19 cellular contexts compared by ENCODE assay signal in the genomic region with DNA sequence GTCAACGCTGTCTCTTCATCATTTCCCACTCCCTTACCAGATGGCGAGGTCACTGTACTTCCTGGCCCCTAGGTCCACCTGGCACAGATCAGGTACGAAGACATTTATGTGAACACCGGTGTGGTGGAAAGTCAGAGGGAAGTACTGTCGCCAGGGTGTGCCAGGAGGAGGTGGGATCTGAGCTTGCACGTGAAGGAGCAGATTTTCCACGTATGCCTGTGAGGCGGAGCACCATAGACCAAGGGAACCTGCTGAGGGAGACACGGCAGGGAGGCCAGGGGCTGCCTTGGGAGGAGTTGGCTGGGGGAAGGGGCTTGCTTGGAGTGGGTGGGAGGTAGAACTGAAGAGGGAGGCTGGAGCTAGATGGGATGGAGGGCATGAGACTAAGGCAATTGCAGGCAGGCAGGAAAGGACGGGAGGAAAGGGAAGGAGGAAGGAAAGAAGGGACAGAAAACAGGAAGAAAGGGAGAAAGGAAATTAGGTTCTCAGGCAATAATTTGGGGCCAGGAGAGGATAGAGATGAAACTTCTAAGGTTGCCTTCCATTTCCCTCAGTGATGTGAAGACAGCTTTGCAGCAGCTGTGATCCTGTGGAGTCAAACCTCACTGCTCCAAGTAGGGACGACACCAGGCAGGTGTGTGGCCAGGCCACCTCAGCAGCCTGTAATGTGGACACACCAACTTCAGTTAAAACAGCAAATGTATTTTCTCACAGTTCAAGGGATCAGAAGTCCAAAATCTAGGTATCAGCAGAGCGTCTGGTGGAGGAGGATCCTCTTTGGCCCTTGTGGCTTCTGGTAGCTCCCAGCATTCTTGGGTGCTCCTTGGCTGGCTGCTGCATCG. TPM values are rescaled to one million over a fixed set of nuclear protein-coding genes. Genes with fewer than 3 reads are reported as not detected.
DNase-seq lines count a peak whose midpoint lies in the region; ATAC-seq and TF ChIP-seq lines count a peak whose summit lies in the region.
"Had no signal": no experiment of that assay in that cellular context is flagged by ENCODE, and none has a peak within 500 bp of the region (broad histone marks: within the 10 kb centered on the region; RNA-seq: fewer than 3 reads in every experiment).

No MANE protein-coding gene starts in this region.

- H3K9me3 Mint-ChIP-seq in T-helper 2 cell treated with Interferon-gamma antibody and Interleukin-4, amounts not matched to agents 5 μg/mL and 100 μg/mL, for 36 hours = no peaks in the 10 kb centered on the region
- H3K9me3 Mint-ChIP-seq in activated naive CD8-positive, alpha-beta T cell treated with anti-CD3 and anti-CD28 coated beads for 36 hours = no peaks in the 10 kb centered on the region
- no peaks in the 10 kb centered on the region for H3K9me3 Mint-ChIP-seq in nephron progenitor cell
- H3K9me3 Mint-ChIP-seq: H9, WTC11 had no signal

- no peaks in the 10 kb centered on the region for H3K27me3 Mint-ChIP-seq in T-helper 2 cell treated with Interferon-gamma antibody and Interleukin-4, amounts not matched to agents 5 μg/mL and 100 μg/mL, for 36 hours (ENCODE audit: low read depth)
- H3K27me3 Mint-ChIP-seq in activated naive CD8-positive, alpha-beta T cell treated with anti-CD3 and anti-CD28 coated beads for 36 hours = no peaks in the 10 kb centered on the region
- no peaks in the 10 kb centered on the region for H3K27me3 Mint-ChIP-seq in nephron progenitor cell (ENCODE audit: low read depth, poor library complexity)

- H3K4me1 Mint-ChIP-seq in T-helper 2 cell treated with Interferon-gamma antibody and Interleukin-4, amounts not matched to agents 5 μg/mL and 100 μg/mL, for 36 hours (ENCODE audit: low read depth) = peaks cover 48% of the 10 kb centered on the region
- H3K4me1 Mint-ChIP-seq in activated naive CD8-positive, alpha-beta T cell treated with anti-CD3 and anti-CD28 coated beads for 36 hours = peaks cover 37% of the 10 kb centered on the region
- peaks cover 31% of the 10 kb centered on the region for H3K4me1 Mint-ChIP-seq in nephron progenitor cell

- DNase-seq in T-helper 2 cell treated with Interferon-gamma antibody and Interleukin-4, amounts not matched to agents 5 μg/mL and 100 μg/mL, for 36 hours (ENCODE audit: low spot score) = no peak
- DNase-seq in T-helper 2 cell (no peak), nephron progenitor cell (no peak), substantia nigra (lab: John Stamatoyannopoulos, UW) (no peak), OCI-M2 (lab: John Stamatoyannopoulos, UW; ENCODE audit: unreplicated experiment) (no peak)
- DNase-seq in activated naive CD8-positive, alpha-beta T cell treated with anti-CD3 and anti-CD28 coated beads for 36 hours = no peak
- DNase-seq: activated T-cell treated with anti-CD3 and anti-CD28 coated beads for 4 hours, erythroblast, H9, mammary epithelial cell, NCI-H187 treated with DMSO at 0.1 percent for 48 hours, NCI-H524, upper lobe of right lung had no signal

- H3K36me3 Mint-ChIP-seq in T-helper 2 cell treated with Interferon-gamma antibody and Interleukin-4, amounts not matched to agents 5 μg/mL and 100 μg/mL, for 36 hours (ENCODE audit: low read depth) = peaks cover 50% of the 10 kb centered on the region
- H3K36me3 Mint-ChIP-seq in activated naive CD8-positive, alpha-beta T cell treated with anti-CD3 and anti-CD28 coated beads for 36 hours = peaks cover 31% of the 10 kb centered on the region
- H3K36me3 Mint-ChIP-seq in nephron progenitor cell (ENCODE audit: low read depth) = peaks cover 20% of the 10 kb centered on the region

- H3K36me3 ChIP-seq in KOPT-K1 (ENCODE audit: insufficient read depth, low read length) = peaks cover 32% of the 10 kb centered on the region

- TF ChIP-seq CTCF in nephron progenitor cell (IDR thresholded peaks at IDR 0.05) = no peak

- no peak for ATAC-seq in HG03439 (IDR thresholded peaks at IDR 0.05; ENCODE audit: unreplicated experiment)
- ATAC-seq: SK-N-SH treated with all-trans-retinoic acid at 6 μM for 48 hours, upper lobe of right lung, WTC11 had no signal

- peak overlapping the region; percentile 89 for H3K27ac Mint-ChIP-seq in T-helper 2 cell treated with Interferon-gamma antibody and Interleukin-4, amounts not matched to agents 5 μg/mL and 100 μg/mL, for 36 hours
- H3K27ac Mint-ChIP-seq in activated naive CD8-positive, alpha-beta T cell treated with anti-CD3 and anti-CD28 coated beads for 36 hours = peak overlapping the region; percentile 58
- H3K27ac Mint-ChIP-seq in nephron progenitor cell = no peak overlapping the region
- H3K27ac Mint-ChIP-seq: WTC11 had no signal

- H3K27ac ChIP-seq in KOPT-K1 (ENCODE audit: low read depth, low read length, poor library complexity, severe bottlenecking) (peak overlapping the region; percentile 90), substantia nigra (ENCODE audit: low read depth, low read length, poor library complexity, severe bottlenecking) (no peak overlapping the region)
- H3K27ac ChIP-seq: ascending aorta, upper lobe of right lung had no signal

- H3K9me3 ChIP-seq in KOPT-K1 (ENCODE audit: insufficient read depth, low read length, poor library complexity, severe bottlenecking) = no peaks in the 10 kb centered on the region
- H3K9me3 ChIP-seq: ascending aorta, Peyer's patch, upper lobe of right lung had no signal

- peak overlapping the region; percentile 7 for H3K4me3 Mint-ChIP-seq in T-helper 2 cell treated with Interferon-gamma antibody and Interleukin-4, amounts not matched to agents 5 μg/mL and 100 μg/mL, for 36 hours
- H3K4me3 Mint-ChIP-seq in activated naive CD8-positive, alpha-beta T cell treated with anti-CD3 and anti-CD28 coated beads for 36 hours = no peak overlapping the region
- peak overlapping the region; percentile 9 for H3K4me3 Mint-ChIP-seq in nephron progenitor cell
- H3K4me3 Mint-ChIP-seq: H9, WTC11 had no signal

RNA-seq across cellular contexts. Expression of a gene that starts 46.8 kb away (rescaled TPM):
- total RNA-seq in activated naive CD8-positive, alpha-beta T cell treated with anti-CD3 and anti-CD28 coated beads for 36 hours = 10 to 100 TPM; 90.6 to 95.5 TPM
